Comparison of ENCODE assay signal across 31 cellular contexts in genomic region chr4:25100710-25101109, GRCh38.
"Had no signal": no experiment of that assay in that cellular context is flagged by ENCODE, and none has a peak within 500 bp of the region (broad histone marks: within the 10 kb centered on the region; RNA-seq: fewer than 3 reads in every experiment).

No MANE protein-coding gene starts in this region.

- H3K27me3 ChIP-seq: body of pancreas, colonic mucosa, dorsolateral prefrontal cortex had no signal

- H3K4me1 ChIP-seq: body of pancreas, colonic mucosa, foreskin keratinocyte had no signal

- ATAC-seq: activated CD4-positive, CD25-positive, alpha-beta regulatory T cell treated with anti-CD3 and anti-CD28 coated beads, Interleukin-2, amount 50 U/mL, for 24 hours; activated CD8-positive, alpha-beta T cell treated with anti-CD3 and anti-CD28 coated beads for 36 hours; activated naive CD8-positive, alpha-beta T cell treated with anti-CD3 and anti-CD28 coated beads, Interleukin-2, amount 50 U/mL, for 24 hours; activated T-cell treated with anti-CD3 and anti-CD28 coated beads, Interleukin-2, amount 50 U/mL, for 4 hours; activated T-helper 17 cell treated with anti-CD3 and anti-CD28 coated beads, Interleukin-2, amount 50 U/mL, for 72 hours; body of pancreas; esophagus mucosa; foreskin keratinocyte; gastrocnemius medialis; T-cell had no signal

- H3K4me3 ChIP-seq: adrenal gland, body of pancreas, colonic mucosa, dorsolateral prefrontal cortex, gastrocnemius medialis had no signal

- H3K36me3 ChIP-seq: adrenal gland, colonic mucosa, gastrocnemius medialis, WERI-Rb-1 had no signal

- H3K9me3 ChIP-seq: adrenal gland, body of pancreas, colonic mucosa, gastrocnemius medialis had no signal

- H3K27ac ChIP-seq: body of pancreas, colonic mucosa, dorsolateral prefrontal cortex, foreskin keratinocyte, gastrocnemius medialis, WERI-Rb-1 had no signal

- DNase-seq: activated B cell treated with CpG ODN at 0.5 μM for 24 hours; activated CD4-positive, alpha-beta T cell treated with anti-CD3 and anti-CD28 coated beads for 48 hours; activated CD4-positive, alpha-beta T cell treated with anti-CD3 and anti-CD28 coated beads, Interleukin-2, amount 50 U/mL, for 1 hour; activated CD4-positive, alpha-beta T cell treated with anti-CD3 and anti-CD28 coated beads, Interleukin-2, amount 50 U/mL, for 48 hours; activated CD8-positive, alpha-beta memory T cell treated with anti-CD3 and anti-CD28 coated beads for 24 hours; activated CD8-positive, alpha-beta T cell treated with anti-CD3 and anti-CD28 coated beads for 36 hours; activated effector memory CD4-positive, alpha-beta T cell treated with anti-CD3 and anti-CD28 coated beads, Interleukin-2, amount 50 U/mL, for 16 hours; activated naive CD4-positive, alpha-beta T cell treated with anti-CD3 and anti-CD28 coated beads for 36 hours; activated naive CD8-positive, alpha-beta T cell treated with anti-CD3 and anti-CD28 coated beads for 36 hours; activated naive CD8-positive, alpha-beta T cell treated with anti-CD3 and anti-CD28 coated beads, Interleukin-2, amount 50 U/mL, for 24 hours; activated T-cell treated with anti-CD3 and anti-CD28 coated beads, Interleukin-2, amount 50 U/mL, for 4 hours; adrenal gland; amygdala; aorta; body of pancreas; caudate nucleus; cerebellar nuclear complex; colonic mucosa; dorsolateral prefrontal cortex; effector memory CD4-positive, alpha-beta T cell; endodermal cell; foreskin keratinocyte; gastrocnemius medialis; glutamatergic neuron; SW 1271; T-cell; T1000; WERI-Rb-1 had no signal
